In genomic region chr1:37595440-37596181, GRCh38 we compare ENCODE assay signal across 8 cellular contexts. TPM values are rescaled to one million over a fixed set of nuclear protein-coding genes. Genes with fewer than 3 reads are reported as not detected.
A peak's percentile ranks its signal among the peaks of the same experiment; 100 is the strongest.
DNase-seq lines count a peak whose midpoint lies in the region; FAIRE-seq and TF ChIP-seq lines count a peak whose summit lies in the region.

Gene GNL2, minus strand, starts transcription at chr1:37595937. Its CDS starts 115 bp downstream, at chr1:37595822.

- peaks cover 21 to 24% of the 10 kb centered on the region in 2 experiments for H3K4me1 ChIP-seq in neutrophil (ENCODE audit: control insufficient read depth in 1 of 2, insufficient read depth in 1 of 2, low read depth in 1 of 2, low read length in 1 of 2)

- CTCF ChIA-PET in HEK293T (lab: Yijun Ruan, JAX), result interaction anchor here (0.6 kb wide), 1 partner anchor 211 kb away, joined by 3 read pairs; no protein-coding TSS in a partner anchor
- CTCF ChIA-PET in activated naive CD4-positive, alpha-beta T cell treated with anti-CD3 and anti-CD28 coated beads for 36 hours (lab: Charles Lee), result interaction anchor here (0.5 to 1.1 kb wide), 4 partner anchors 16 to 1204 kb away, joined by 3 read pairs; no protein-coding TSS in a partner anchor

- peak within 1 kb of the TSS; percentile 99 for H3K4me3 Mint-ChIP-seq in activated naive CD4-positive, alpha-beta T cell treated with anti-CD3 and anti-CD28 coated beads for 36 hours

- in situ Hi-C loops in SK-MEL-5 (cut with HindIII; ENCODE audit: low pct_unique_long_range_greater_than_20kb, low sequenced_read_pairs), result loop anchor here (25.0 kb wide), 1 partner anchor 92 kb away; the partner anchor contains the start of gene CDCA8

- H3K27ac ChIP-seq in neutrophil (peak within 1 kb of the TSS; percentile 93), substantia nigra (ENCODE audit: low read depth, low read length, poor library complexity, severe bottlenecking) (peak within 1 kb of the TSS; percentile 72)

- no peaks in the 10 kb centered on the region for H3K9me3 ChIP-seq in neutrophil

- H3K4me1 Mint-ChIP-seq in activated naive CD4-positive, alpha-beta T cell treated with anti-CD3 and anti-CD28 coated beads for 36 hours (ENCODE audit: low read depth), result peaks cover 34% of the 10 kb centered on the region

- peak; percentile 31 for TF ChIP-seq CTCF in neutrophil (IDR thresholded peaks at IDR 0.05)

- H3K27me3 Mint-ChIP-seq in activated naive CD4-positive, alpha-beta T cell treated with anti-CD3 and anti-CD28 coated beads for 36 hours (ENCODE audit: low read depth), result no peaks in the 10 kb centered on the region

- H3K4me3 ChIP-seq in neutrophil (ENCODE audit: low read depth in 1 of 2, low read length in 1 of 2), result peak within 1 kb of the TSS; percentile 84 to 98

- no peak for FAIRE-seq in frontal cortex (lab: Jason Lieb, UNC)

- peak within 1 kb of the TSS; percentile 90 for H3K27ac Mint-ChIP-seq in activated naive CD4-positive, alpha-beta T cell treated with anti-CD3 and anti-CD28 coated beads for 36 hours

- H3K36me3 ChIP-seq in neutrophil, result peaks cover 21% of the 10 kb centered on the region

- POLR2A ChIA-PET in HEK293T (lab: Yijun Ruan, JAX), result interaction anchor here (0.5 to 1.7 kb wide), 13 partner anchors 9 to 138 kb away, joined by 3 to 8 read pairs (median 3); partner anchors contain the start of gene SNIP1

- intact Hi-C loops in activated naive CD4-positive, alpha-beta T cell treated with anti-CD3 and anti-CD28 coated beads for 36 hours (cut with micrococcal nuclease), result loop anchor here (1.0 to 10.0 kb wide), 7 partner anchors 19 to 409 kb away; partner anchors contain the start of genes CDCA8, FHL3, MTF1 and SNIP1

- H3K36me3 Mint-ChIP-seq in activated naive CD4-positive, alpha-beta T cell treated with anti-CD3 and anti-CD28 coated beads for 36 hours (ENCODE audit: low read depth), result peaks cover 18% of the 10 kb centered on the region

- H3K27me3 ChIP-seq in neutrophil, result peaks cover 11% of the 10 kb centered on the region

- no peaks in the 10 kb centered on the region for H3K9me3 Mint-ChIP-seq in activated naive CD4-positive, alpha-beta T cell treated with anti-CD3 and anti-CD28 coated beads for 36 hours

- peak; percentile 73 for DNase-seq in GF-D8 (lab: John Stamatoyannopoulos, UW)
- peak; percentile 99 for DNase-seq in HEK293T (ENCODE audit: extremely low spot score)
- DNase-seq in MV-4-11 (lab: John Stamatoyannopoulos, UW), result peak; percentile 95
- peak; percentile 94 for DNase-seq in SK-MEL-5 (ENCODE audit: low read depth, low spot score)
- peak; percentile 97 for DNase-seq in activated naive CD4-positive, alpha-beta T cell treated with anti-CD3 and anti-CD28 coated beads for 36 hours
- peak; percentile 92 to 98 for DNase-seq in frontal cortex (ENCODE audit: low spot score in 2 of 2)
- peak; percentile 47 to 97 (median 93) for DNase-seq in substantia nigra (lab: John Stamatoyannopoulos, UW)

TF ChIP-seq in HEK293T, 16 proteins besides CTCF, POLR2A, EP300 and RAD21:
- TF ChIP-seq CTBP1 (IDR thresholded peaks at IDR 0.05; ENCODE audit: borderline replicate concordance) (no peak), FOXK2 (IDR thresholded peaks at IDR 0.05) (no peak), ARNT (IDR thresholded peaks at IDR 0.05) (no peak), L3MBTL2 (conservative IDR thresholded peaks at IDR 0.05) (peak; percentile 87), SP1 (IDR thresholded peaks at IDR 0.05) (no peak)

RNA-seq across cellular contexts. Expression of gene GNL2, which starts in this region (rescaled TPM):
- total RNA-seq in SK-MEL-5 (2014; rRNA removed; shearing (Covaris generic)), result 77.8 and 87.0 TPM in 2 replicates
- polyA plus RNA-seq in SK-MEL-5 (2015; cell fraction: cytosol; rRNA removed), result 35.8 and 39.6 TPM in 2 replicates
- 42.9 and 75.5 TPM in 2 replicates for polyA plus RNA-seq in SK-MEL-5 (2015; cell fraction: nucleus; rRNA removed)
- total RNA-seq in activated naive CD4-positive, alpha-beta T cell treated with anti-CD3 and anti-CD28 coated beads for 36 hours, result 10 to 100 TPM; 62.2 to 65.3 TPM
- 44.4 TPM for total RNA-seq in frontal cortex

Comparison
In these comparisons a context has a peak if more than half of its experiments do, and no peak if none do; other contexts are left out.
1. Peak in every context shown above with its lines: DNase-seq, H3K4me3 ChIP-seq and H3K27ac ChIP-seq.